8 cellular contexts compared by ENCODE assay signal in the genomic region with DNA sequence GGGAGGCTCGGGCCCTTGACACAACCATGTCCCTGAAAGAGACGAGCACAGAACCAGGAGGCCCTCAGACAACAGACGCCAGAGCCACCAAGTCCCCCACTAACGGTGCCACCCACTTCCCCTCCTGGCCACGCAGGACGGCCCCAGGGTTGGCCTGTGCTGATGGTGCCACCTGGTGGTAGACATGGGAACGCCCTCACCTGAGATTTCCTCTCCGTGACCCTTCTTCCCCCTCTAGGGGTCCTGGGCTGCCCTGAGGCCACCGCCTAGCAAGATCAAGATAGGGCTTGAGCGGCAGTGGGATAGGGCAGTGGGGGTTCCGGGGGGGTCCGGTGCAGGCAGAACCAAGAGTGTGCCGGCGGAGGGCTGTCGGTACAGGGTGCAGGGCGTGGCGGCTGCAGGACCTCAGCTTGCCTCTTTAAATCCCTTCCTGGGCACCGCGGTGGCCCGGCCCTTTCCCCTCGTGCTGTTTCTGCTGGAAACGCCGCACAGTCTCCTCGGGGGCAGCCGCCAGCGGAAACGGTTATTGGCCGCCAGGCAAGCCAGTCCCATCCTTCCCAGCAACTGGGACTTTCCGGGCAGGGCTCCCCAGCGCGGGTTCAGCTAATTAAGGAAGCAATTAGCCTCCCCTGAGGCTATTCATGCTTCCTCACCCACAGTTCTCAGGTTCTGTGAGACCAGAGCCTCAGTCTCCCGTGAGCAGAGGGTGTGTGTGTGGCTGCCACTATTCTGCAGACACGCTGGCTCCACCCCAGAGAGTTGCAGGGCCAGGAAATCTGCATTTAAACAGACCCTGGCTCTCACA.
A peak's percentile ranks its signal among the peaks of the same experiment; 100 is the strongest.
DNase-seq lines count a peak whose midpoint lies in the region; ATAC-seq and TF ChIP-seq lines count a peak whose summit lies in the region.

No MANE protein-coding gene starts in this region.

- TF ChIP-seq CTCF in GM12874 (IDR thresholded peaks at IDR 0.05; ENCODE audit: insufficient read depth, low read depth, low read length) = peak; percentile 94

- DNase-seq in NCI-H524 (lab: John Stamatoyannopoulos, UW) (peak; percentile 71 to 84), ecto neural progenitor cell (ENCODE audit: low spot score) (peak; percentile 89), medulla oblongata (ENCODE audit: extremely low spot score) (peak; percentile 79)
- DNase-seq in activated CD4-positive, alpha-beta T cell treated with anti-CD3 and anti-CD28 coated beads, Interleukin-2, amount 50 U/mL, for 48 hours = peak; percentile 84 to 88
- DNase-seq in stimulated activated CD8-positive, alpha-beta memory T cell treated with anti-CD3 and anti-CD28 coated beads, Interleukin-12 subunit alpha, Interleukin-12 subunit beta, amount 100 ng/mL, for 1 hour (ENCODE audit: low read depth) = peak; percentile 76

- ATAC-seq in HG02885 (IDR thresholded peaks at IDR 0.05; ENCODE audit: poor library complexity, unreplicated experiment) (peak; percentile 68), GM18873 (IDR thresholded peaks at IDR 0.05; ENCODE audit: low FRiP score, unreplicated experiment) (no peak)
